In genomic region chr12:52222692-52223091, GRCh38 we compare ENCODE assay signal across 9 cellular contexts. TPM values are rescaled to one million over a fixed set of nuclear protein-coding genes. Genes with fewer than 3 reads are reported as not detected.
"Had no signal": no experiment of that assay in that cellular context is flagged by ENCODE, and none has a peak within 500 bp of the region (broad histone marks: within the 10 kb centered on the region; RNA-seq: fewer than 3 reads in every experiment).

No MANE protein-coding gene starts in this region.

- H3K9me3 ChIP-seq: right atrium auricular region, transverse colon had no signal

- H3K4me3 ChIP-seq: right atrium auricular region, skin epidermis, transverse colon had no signal

- H3K27ac ChIP-seq: right atrium auricular region, transverse colon had no signal

- H3K27me3 ChIP-seq: right atrium auricular region, transverse colon had no signal

- H3K36me3 ChIP-seq: right atrium auricular region, transverse colon had no signal

- ATAC-seq: naive thymus-derived CD8-positive, alpha-beta T cell had no signal

- H3K4me1 ChIP-seq: right atrium auricular region had no signal

RNA-seq across cellular contexts. Expression of gene KRT7, which starts 10.4 kb away (rescaled TPM):
- total RNA-seq: cerebellum; naive thymus-derived CD8-positive, alpha-beta T cell had no signal
- polyA plus RNA-seq: naive thymus-derived CD8-positive, alpha-beta T cell had no signal

RNA-seq across cellular contexts. Expression of gene KRT80, which starts 30.9 kb away (rescaled TPM):
- total RNA-seq: activated CD4-positive, alpha-beta T cell treated with anti-CD3 and anti-CD28 coated beads, Interleukin-2, amount 10 ng/mL, durations not matched to agents 7 days and 5 days; activated naive CD8-positive, alpha-beta T cell treated with anti-CD3 and anti-CD28 coated beads, Interleukin-2, amount 10 ng/mL, durations not matched to agents 7 days and 5 days; activated T-helper 1 cell treated with anti-CD3 and anti-CD28 coated beads, Interleukin-12 subunit alpha, Interleukin-12 subunit beta, Interleukin-2, Interleukin-4 antibody, amounts not matched to agents 30 ng/mL and 10 ng/mL and 1 ng/mL, durations not matched to agents 14 hours and 24 hours and 36 hours; cerebellum; naive thymus-derived CD8-positive, alpha-beta T cell; subcutaneous adipose tissue had no signal
- polyA plus RNA-seq: naive thymus-derived CD8-positive, alpha-beta T cell had no signal

RNA-seq across cellular contexts. Expression of gene KRT86, which starts 51.8 kb away (rescaled TPM):
- total RNA-seq: activated CD4-positive, alpha-beta T cell treated with anti-CD3 and anti-CD28 coated beads, Interleukin-2, amount 10 ng/mL, durations not matched to agents 7 days and 5 days; cerebellum; naive thymus-derived CD8-positive, alpha-beta T cell; right atrium auricular region had no signal
- polyA plus RNA-seq: naive thymus-derived CD8-positive, alpha-beta T cell had no signal
